Comparison of ENCODE assay signal across 27 cellular contexts in the genomic region with DNA sequence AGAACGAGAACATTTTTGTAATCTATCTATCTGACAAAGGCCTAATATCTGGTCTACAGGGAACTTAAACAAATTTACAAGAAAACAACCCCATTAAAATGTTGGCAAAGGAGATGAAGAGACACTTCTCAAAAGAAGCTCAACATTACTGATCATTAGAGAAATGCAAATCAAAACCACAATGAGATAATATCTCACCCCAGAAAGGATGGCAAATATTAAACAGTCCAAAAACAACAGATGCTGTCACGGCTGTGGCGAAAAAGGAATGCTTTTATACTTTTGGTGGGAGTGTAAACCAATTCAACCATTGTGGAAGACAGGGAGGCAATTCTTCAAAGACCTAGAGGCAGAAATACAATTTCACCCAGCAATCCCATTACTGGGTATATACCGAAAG.
DNase-seq lines count a peak whose midpoint lies in the region; ATAC-seq, FAIRE-seq and TF ChIP-seq lines count a peak whose summit lies in the region.
"Had no signal": no experiment of that assay in that cellular context is flagged by ENCODE, and none has a peak within 500 bp of the region (broad histone marks: within the 10 kb centered on the region; RNA-seq: fewer than 3 reads in every experiment).

No MANE protein-coding gene starts in this region.

- H4K20me1 ChIP-seq in GM23248 (ENCODE audit: insufficient read depth), result no peaks in the 10 kb centered on the region

- no peak for FAIRE-seq in urothelium cell line (lab: Jason Lieb, UNC)
- FAIRE-seq: endothelial cell of umbilical vein, G401.6, pancreas had no signal

- H2AFZ ChIP-seq in GM23248, result no peak overlapping the region
- H2AFZ ChIP-seq: hepatocyte, PC-9 had no signal

- H3K4me3 ChIP-seq in AG10803 (ENCODE audit: low read length) (no peak overlapping the region), GM23248 (no peak overlapping the region), choroid plexus epithelial cell (ENCODE audit: low read depth, low read length) (no peak overlapping the region)
- H3K4me3 ChIP-seq: hepatocyte, left lung, pancreas, PC-9, right atrium auricular region, upper lobe of left lung had no signal

- no peak overlapping the region for H3K27ac ChIP-seq in GM23248
- H3K27ac ChIP-seq: C4-2B, hepatocyte, left lung, pancreas, PC-9, right atrium auricular region, upper lobe of left lung had no signal

- no peaks in the 10 kb centered on the region for H3K9me2 ChIP-seq in GM23248 (ENCODE audit: insufficient read depth)

- 25 to 28% methylated on average over 4 of the region's 4 CpGs for WGBS in GM23248 (ENCODE audit: low coverage in 1 of 2, low lambda C conversion rate in 2 of 2, missing lambda C conversion rate in 2 of 2), 2 experiments

- no peak overlapping the region for H3K4me2 ChIP-seq in GM23248 (ENCODE audit: unreplicated experiment)
- H3K4me2 ChIP-seq: hepatocyte, PC-9 had no signal

- no peaks in the 10 kb centered on the region for H3K79me2 ChIP-seq in GM23248 (ENCODE audit: insufficient read depth)
- H3K79me2 ChIP-seq: hepatocyte had no signal

- no peaks in the 10 kb centered on the region for H3K9me3 ChIP-seq in GM23248 (ENCODE audit: low read depth)
- H3K9me3 ChIP-seq: pancreas, right atrium auricular region, upper lobe of left lung had no signal

- no peak overlapping the region for H3K9ac ChIP-seq in GM23248

- H3K36me3 ChIP-seq in GM23248 (ENCODE audit: low read depth), result no peaks in the 10 kb centered on the region
- H3K36me3 ChIP-seq: left lung, pancreas, right atrium auricular region, upper lobe of left lung had no signal

- H3K4me1 ChIP-seq in GM23248 (ENCODE audit: insufficient read depth), result peaks cover 3% of the 10 kb centered on the region; the same call in 1 of the 2 replicates
- H3K4me1 ChIP-seq: left lung, pancreas, right atrium auricular region, upper lobe of left lung had no signal

- no peaks in the 10 kb centered on the region for H3F3A ChIP-seq in GM23248 (ENCODE audit: insufficient read depth)

- TF ChIP-seq CTCF in AG10803 (conservative IDR thresholded peaks at IDR 0.05; ENCODE audit: low read length) (no peak), choroid plexus epithelial cell (conservative IDR thresholded peaks at IDR 0.05; ENCODE audit: low read depth, low read length) (no peak)

- no peaks in the 10 kb centered on the region for H3K27me3 ChIP-seq in GM23248 (replicated peaks; ENCODE audit: insufficient read depth)
- H3K27me3 ChIP-seq: hepatocyte, left lung, pancreas, right atrium auricular region, upper lobe of left lung had no signal

- ATAC-seq in GM19455 (IDR thresholded peaks at IDR 0.05; ENCODE audit: unreplicated experiment), result no peak
- ATAC-seq: left lung; natural killer cell treated with Interleukin-12 subunit alpha and Interleukin-12 subunit beta and Interleukin-15 and Interleukin-18, amount 100 ng/mL, for 72 hours; pancreas; stimulated activated naive CD8-positive, alpha-beta T cell treated with anti-CD3 and anti-CD28 coated beads, Interleukin-15, amount 100 ng/mL, for 72 hours had no signal

- in situ Hi-C loops in GM23248 (cut with MboI), result no loop called here

- DNase-seq in AG10803 (ENCODE audit: low read depth) (peak; percentile 15), GM23248 (peak; percentile 34), NCI-H774 (lab: John Stamatoyannopoulos, UW) (peak; percentile 47), choroid plexus epithelial cell (ENCODE audit: low read depth) (peak; percentile 26), OCI-M1 (lab: John Stamatoyannopoulos, UW) (no peak), HuH-7.5 (ENCODE audit: low spot score) (no peak), urothelium cell line (ENCODE audit: low spot score) (no peak)
- DNase-seq: activated gamma-delta T cell treated with Interleukin-2 at 50 U/mL for 16 hours; activated T-cell treated with anti-CD3 and anti-CD28 coated beads, Interleukin-2, amount 50 U/mL, for 1 hour; immature natural killer cell; Kasumi-1; left lung; midbrain; NCI-H1092; NCI-H82; pancreas; PC-9; SIG-M5; stimulated activated naive CD8-positive, alpha-beta T cell treated with anti-CD3 and anti-CD28 coated beads, Interleukin-15, amount 100 ng/mL, for 72 hours; upper lobe of left lung had no signal

Comparison
In these comparisons a context has a peak if more than half of its experiments do, and no peak if none do; other contexts are left out.
1. DNase-seq: peak in AG10803 (single experiment), GM23248 (single experiment), NCI-H774 (single experiment) and choroid plexus epithelial cell (single experiment); none in OCI-M1 (single experiment), HuH-7.5 (single experiment) and urothelium cell line (single experiment).